In the genomic region with DNA sequence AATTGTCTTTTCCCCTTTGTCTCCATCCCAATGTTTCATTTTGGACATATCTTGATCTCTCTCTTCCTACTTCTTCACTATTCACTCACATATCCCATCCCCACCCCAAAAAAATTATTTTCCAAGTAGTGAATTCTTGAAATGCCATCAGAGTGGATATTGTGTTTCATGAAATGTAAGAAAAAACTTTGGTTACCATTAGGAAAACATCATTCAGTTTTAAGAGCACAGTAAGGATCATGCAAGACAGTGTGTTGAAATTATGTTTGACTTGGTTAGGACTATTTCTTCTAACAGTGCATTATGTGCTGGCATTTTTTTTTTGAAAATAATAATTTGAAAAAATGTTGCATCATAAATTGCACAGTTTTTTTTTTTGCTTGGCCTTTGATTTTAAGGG, we compare ENCODE assay signal across 26 cellular contexts. TPM values are rescaled to one million over a fixed set of nuclear protein-coding genes. Genes with fewer than 3 reads are reported as not detected.
"Had no signal": no experiment of that assay in that cellular context is flagged by ENCODE, and none has a peak within 500 bp of the region (broad histone marks: within the 10 kb centered on the region; RNA-seq: fewer than 3 reads in every experiment).

No MANE protein-coding gene starts in this region.

- H3K36me3 Mint-ChIP-seq: naive thymus-derived CD8-positive, alpha-beta T cell; stimulated activated memory B cell treated with anti-CD40 and anti-IgM and Interleukin-4, amounts not matched to agents 10 μg/mL and 1 μg/mL and 100 μg/mL, for 72 hours had no signal

- H3K27ac ChIP-seq: left lung, lower lobe of right lung, parathyroid adenoma, psoas muscle, tibial nerve, upper lobe of left lung, vagina had no signal

- H3K36me3 ChIP-seq: left lung, lower lobe of right lung, tibial nerve, upper lobe of left lung, vagina had no signal

- H3K27me3 ChIP-seq: vagina had no signal

- H3K4me1 ChIP-seq: parathyroid adenoma had no signal

- H3K9me3 ChIP-seq: left lung, lower lobe of right lung, psoas muscle, tibial nerve, upper lobe of left lung, vagina had no signal

- H2AFZ ChIP-seq: parathyroid adenoma had no signal

- H3K9ac ChIP-seq: parathyroid adenoma had no signal

- H3K4me3 Mint-ChIP-seq: immature natural killer cell; naive thymus-derived CD8-positive, alpha-beta T cell; stimulated activated memory B cell treated with anti-CD40 and anti-IgM and Interleukin-4, amounts not matched to agents 10 μg/mL and 1 μg/mL and 100 μg/mL, for 72 hours; stimulated activated naive CD8-positive, alpha-beta T cell treated with anti-CD3 and anti-CD28 coated beads, Interleukin-15, amount 100 ng/mL, for 72 hours had no signal

- H3K4me3 ChIP-seq: left lung, lower lobe of right lung, psoas muscle, tibial nerve, upper lobe of left lung, vagina had no signal

- FAIRE-seq: islet of Langerhans, kidney, small intestine had no signal

- H3K27ac Mint-ChIP-seq: immature natural killer cell; naive thymus-derived CD8-positive, alpha-beta T cell; stimulated activated memory B cell treated with anti-CD40 and anti-IgM and Interleukin-4, amounts not matched to agents 10 μg/mL and 1 μg/mL and 100 μg/mL, for 72 hours; stimulated activated naive CD8-positive, alpha-beta T cell treated with anti-CD3 and anti-CD28 coated beads, Interleukin-15, amount 100 ng/mL, for 72 hours had no signal

- ATAC-seq: left colon; left lung; lower lobe of right lung; naive thymus-derived CD8-positive, alpha-beta T cell; psoas muscle; sciatic nerve; stimulated activated memory B cell treated with anti-CD40 and anti-IgM and Interleukin-4, amounts not matched to agents 10 μg/mL and 1 μg/mL and 100 μg/mL, for 72 hours; stimulated activated naive CD8-positive, alpha-beta T cell treated with anti-CD3 and anti-CD28 coated beads, Interleukin-15, amount 100 ng/mL, for 72 hours had no signal

- DNase-seq: hypothalamus; immature natural killer cell; kidney; left colon; left lung; lower lobe of right lung; mammary epithelial cell; mesenchymal stem cell; naive thymus-derived CD8-positive, alpha-beta T cell; nucleus accumbens; psoas muscle; small intestine; stimulated activated CD4-positive, alpha-beta T cell treated with anti-CD3 and anti-CD28 coated beads, Interleukin-1b, Interleukin-23, amount 100 ng/mL, for 48 hours; stimulated activated CD4-positive, alpha-beta T cell treated with anti-CD3 and anti-CD28 coated beads, Interleukin-2, amount 100 ng/mL, for 48 hours; stimulated activated CD4-positive, alpha-beta T cell treated with anti-CD3 and anti-CD28 coated beads, Interleukin-4, amount 100 ng/mL, for 4 hours; stimulated activated CD8-positive, alpha-beta memory T cell treated with anti-CD3 and anti-CD28 coated beads, Interleukin-4, amount 100 ng/mL, for 48 hours; stimulated activated naive CD4-positive, alpha-beta T cell treated with Interleukin-2 at 50 U/mL for 16 hours; stimulated activated naive CD8-positive, alpha-beta T cell treated with anti-CD3 and anti-CD28 coated beads, Interleukin-15, amount 100 ng/mL, for 72 hours; substantia nigra; upper lobe of left lung had no signal

- H3K79me2 ChIP-seq: parathyroid adenoma had no signal

- H3K9me3 Mint-ChIP-seq: naive thymus-derived CD8-positive, alpha-beta T cell; stimulated activated memory B cell treated with anti-CD40 and anti-IgM and Interleukin-4, amounts not matched to agents 10 μg/mL and 1 μg/mL and 100 μg/mL, for 72 hours; stimulated activated naive CD8-positive, alpha-beta T cell treated with anti-CD3 and anti-CD28 coated beads, Interleukin-15, amount 100 ng/mL, for 72 hours had no signal

- H3K4me1 Mint-ChIP-seq: immature natural killer cell had no signal

RNA-seq across cellular contexts. Expression of a gene that starts 5.7 kb away (rescaled TPM):
- total RNA-seq: mammary epithelial cell; naive thymus-derived CD8-positive, alpha-beta T cell had no signal
- polyA plus RNA-seq: immature natural killer cell; mammary epithelial cell; naive thymus-derived CD8-positive, alpha-beta T cell had no signal
